Comparison of ENCODE assay signal across 11 cellular contexts in genomic region chr9:38423273-38423938, GRCh38. TPM values are rescaled to one million over a fixed set of nuclear protein-coding genes. Genes with fewer than 3 reads are reported as not detected.
DNase-seq lines count a peak whose midpoint lies in the region; ATAC-seq, FAIRE-seq and TF ChIP-seq lines count a peak whose summit lies in the region.
"Had no signal": no experiment of that assay in that cellular context is flagged by ENCODE, and none has a peak within 500 bp of the region (broad histone marks: within the 10 kb centered on the region; RNA-seq: fewer than 3 reads in every experiment).

No MANE protein-coding gene starts in this region.

- H2AFZ ChIP-seq in H9 (ENCODE audit: low read length) (no peak overlapping the region), H1 (ENCODE audit: low read length) (no peak overlapping the region)

- H3K79me2 ChIP-seq in H9 (ENCODE audit: insufficient read depth, low read length) (no peaks in the 10 kb centered on the region), H1 (ENCODE audit: control insufficient read depth in 1 of 2, insufficient read depth in 2 of 2, low read length in 2 of 2) (no peaks in the 10 kb centered on the region)

- no peak for ATAC-seq in GM18873 (IDR thresholded peaks at IDR 0.05; ENCODE audit: low FRiP score, unreplicated experiment)
- no peak for ATAC-seq in GM19467 (IDR thresholded peaks at IDR 0.05; ENCODE audit: unreplicated experiment)

- H4K20me1 ChIP-seq in BLaER1: peaks cover 28% of the 10 kb centered on the region; the same call in 1 of the 2 replicates
- no peaks in the 10 kb centered on the region for H4K20me1 ChIP-seq in H9 (ENCODE audit: control insufficient read depth, insufficient read depth, insufficient read length)
- peaks cover 0 to 1% of the 10 kb centered on the region in 2 experiments for H4K20me1 ChIP-seq in H1 (replicated peaks in 1 of 2; ENCODE audit: control insufficient read depth in 1 of 2, insufficient read depth in 2 of 2, low read length in 2 of 2)

- CTCF ChIA-PET in H1 (lab: Charles Lee; ENCODE audit: partially characterized antibody): interaction anchor here (1.0 to 3.4 kb wide), 3 partner anchors 10 to 73 kb away, joined by 3 to 18 read pairs (median 4); no protein-coding TSS in a partner anchor

- H3K4ac ChIP-seq in H9 (ENCODE audit: low read depth, low read length) (no peak overlapping the region), H1 (replicated peaks; ENCODE audit: insufficient read length, low read depth, low read length) (peak overlapping the region; percentile 41)

- H3K27me3 Mint-ChIP-seq in H9 (ENCODE audit: low read depth) (peaks cover 54% of the 10 kb centered on the region), osteocyte (ENCODE audit: unreplicated experiment) (peaks cover 28% of the 10 kb centered on the region)

- no peak overlapping the region for H2AK5ac ChIP-seq in H9 (ENCODE audit: insufficient read length, low read length)
- no peak overlapping the region for H2AK5ac ChIP-seq in H1 (ENCODE audit: low read depth, low read length)

- H4K8ac ChIP-seq in H9 (replicated peaks; ENCODE audit: insufficient read length, low read depth, low read length) (no peak overlapping the region), H1 (ENCODE audit: extremely low read depth, insufficient read depth, low read length) (peak overlapping the region; percentile 22; the same call in 1 of the 2 replicates)

- H3K4me1 Mint-ChIP-seq in H9: peaks cover 59 to 68% of the 10 kb centered on the region in 2 experiments
- H3K4me1 Mint-ChIP-seq in osteocyte (ENCODE audit: unreplicated experiment): peaks cover 19% of the 10 kb centered on the region

- H3K56ac ChIP-seq in H9 (ENCODE audit: insufficient read length, low read depth, low read length): no peak overlapping the region
- no peak overlapping the region for H3K56ac ChIP-seq in H1 (replicated peaks; ENCODE audit: insufficient read length, low read depth, low read length)

- TF ChIP-seq POLR2A in H1 (IDR thresholded peaks at IDR 0.05; ENCODE audit: control extremely low read depth in 1 of 2, low read depth in 2 of 2, low read length in 2 of 2): no peak

- in situ Hi-C loops in GM13976 (cut with MboI; ENCODE audit: low sequenced_read_pairs, unreplicated experiment): loop anchor here (25.0 kb wide), 1 partner anchor 264 kb away; no protein-coding TSS in a partner anchor

- TF ChIP-seq CTCF in H9 (conservative IDR thresholded peaks at IDR 0.05) (no peak), H1 (IDR thresholded peaks at IDR 0.05; ENCODE audit: control extremely low read depth in 1 of 3, insufficient read depth in 1 of 3, low read depth in 1 of 3, low read length in 3 of 3) (no peak), osteocyte (IDR thresholded peaks at IDR 0.05) (no peak), GM13976 (IDR thresholded peaks at IDR 0.05; ENCODE audit: borderline replicate concordance, control extremely low read depth, extremely low read depth, insufficient read depth, missing control alignments) (no peak)

- no peak for TF ChIP-seq EP300 in H1 (IDR thresholded peaks at IDR 0.05; ENCODE audit: borderline replicate concordance in 1 of 2, low read depth in 2 of 2, low read length in 2 of 2)

- H3K4me1 ChIP-seq in BLaER1 (0 out of 2 replicates have a peak, but pooled peaks cover 7% of the 10 kb centered on the region), H9 (ENCODE audit: insufficient read depth, low read length) (no peaks in the 10 kb centered on the region; the same call in 1 of the 2 replicates), H1 (replicated peaks in 1 of 4; ENCODE audit: control insufficient read depth in 3 of 4, insufficient read depth in 4 of 4, low read length in 3 of 4) (peaks cover 8 to 27% (median 17%) of the 10 kb centered on the region in 4 experiments)

- H3K9ac ChIP-seq in BLaER1: no peak overlapping the region
- H3K9ac ChIP-seq in H9 (ENCODE audit: extremely low read depth, insufficient read length, low read length): no peak overlapping the region
- H3K9ac ChIP-seq in H1 (replicated peaks in 1 of 4; ENCODE audit: extremely low read depth in 1 of 4, low read depth in 3 of 4, low read length in 3 of 4): peak overlapping the region in 1 of 4 experiments; percentile 35; a peak in 1 of 7 replicates

- H3K4me3 ChIP-seq in BLaER1 (peak overlapping the region; percentile 56; the same call in 1 of the 2 replicates), H1 (ENCODE audit: extremely low read depth in 1 of 4, insufficient read depth in 2 of 4, low read depth in 3 of 4, low read length in 4 of 4) (peak overlapping the region; percentile 42 to 56 (median 45); a peak in 7 of 8 replicates)

- WGBS in H9 (ENCODE audit: extremely low coverage, insufficient read length, low lambda C conversion rate): no CpG with 5 or more reads among the region's 12 CpGs
- 38% methylated on average over 12 of the region's 12 CpGs; no CpG with 5 or more reads in 1 of the 2 experiments for WGBS in H1 (ENCODE audit: extremely low coverage in 1 of 2, insufficient coverage in 1 of 2, insufficient read length in 1 of 2, insufficient replicate concordance in 2 of 2, low coverage in 1 of 2, low lambda C conversion rate in 2 of 2, missing lambda C conversion rate in 1 of 2), 2 experiments

- no peak overlapping the region for H3K27ac ChIP-seq in BLaER1
- no peak overlapping the region for H3K27ac ChIP-seq in H9 (ENCODE audit: insufficient read length, low read depth, low read length)
- H3K27ac ChIP-seq in H1 (ENCODE audit: low read depth, low read length): no peak overlapping the region

- H2BK12ac ChIP-seq in H9 (ENCODE audit: insufficient read length, low read depth, low read length) (no peak overlapping the region), H1 (ENCODE audit: low read depth, low read length) (no peak overlapping the region)

- H3K9me3 Mint-ChIP-seq in H9 (no peaks in the 10 kb centered on the region), osteocyte (ENCODE audit: unreplicated experiment) (no peaks in the 10 kb centered on the region)

- H3K4me2 ChIP-seq in BLaER1 (peak overlapping the region; percentile 72; the same call in 1 of the 2 replicates), H9 (ENCODE audit: insufficient read depth, insufficient read length, low read length) (peak overlapping the region; percentile 51), H1 (ENCODE audit: insufficient read depth in 1 of 2, low read depth in 2 of 2, low read length in 2 of 2) (peak overlapping the region; percentile 79 to 84)

- no peak overlapping the region for H3T11ph ChIP-seq in H9 (ENCODE audit: low read length)

- no peak overlapping the region for H2BK20ac ChIP-seq in H9 (ENCODE audit: low read depth, low read length, poor library complexity, severe bottlenecking)
- H2BK20ac ChIP-seq in H1 (ENCODE audit: low read length): no peak overlapping the region

- H3K27me3 ChIP-seq in BLaER1 (peaks cover 54% of the 10 kb centered on the region), H9 (ENCODE audit: insufficient read depth, low read length) (peaks cover 18% of the 10 kb centered on the region; the same call in 1 of the 2 replicates), H1 (replicated peaks in 1 of 4; ENCODE audit: control insufficient read depth in 3 of 4, extremely low read depth in 1 of 4, insufficient read depth in 3 of 4, low read length in 3 of 4) (peaks cover 11 to 32% (median 25%) of the 10 kb centered on the region in 4 experiments)

- H2BK15ac ChIP-seq in H9 (ENCODE audit: low read depth, low read length) (no peak overlapping the region), H1 (ENCODE audit: low read length) (peak overlapping the region; percentile 81; the same call in 1 of the 2 replicates)

- H4K5ac ChIP-seq in H9 (ENCODE audit: insufficient read length, low read depth, low read length) (no peak overlapping the region), H1 (ENCODE audit: insufficient read length, low read depth, low read length) (peak overlapping the region; percentile 40)

- H3K36me3 Mint-ChIP-seq in H9 (ENCODE audit: insufficient read depth in 1 of 3, low read depth in 3 of 3): no peaks in the 10 kb centered on the region; a peak in 1 of 7 replicates
- H3K36me3 Mint-ChIP-seq in osteocyte (ENCODE audit: unreplicated experiment): no peaks in the 10 kb centered on the region

- H4K91ac ChIP-seq in H9 (ENCODE audit: insufficient read length, low read depth, low read length) (no peak overlapping the region), H1 (replicated peaks; ENCODE audit: insufficient read length, low read length) (peak overlapping the region; percentile 44)

- H2BK5ac ChIP-seq in H9 (ENCODE audit: insufficient read length, low read length): no peak overlapping the region
- no peak overlapping the region for H2BK5ac ChIP-seq in H1 (ENCODE audit: low read depth, low read length)

- no peak for TF ChIP-seq RAD21 in H1 (IDR thresholded peaks at IDR 0.05 in 1 of 2, conservative IDR thresholded peaks at IDR 0.05 in 1 of 2; ENCODE audit: low read depth in 2 of 2, low read length in 2 of 2)

- H3K23ac ChIP-seq in H9 (ENCODE audit: insufficient read length, low read depth, low read length) (no peak overlapping the region), H1 (ENCODE audit: insufficient read length) (no peak overlapping the region)

- H3K79me1 ChIP-seq in H9 (ENCODE audit: insufficient read depth, low read depth, low read length, poor library complexity, severe bottlenecking) (no peaks in the 10 kb centered on the region), H1 (ENCODE audit: low read depth, low read length) (no peaks in the 10 kb centered on the region)

- H3K36me3 ChIP-seq in BLaER1 (no peaks in the 10 kb centered on the region), H1 (ENCODE audit: control insufficient read depth in 2 of 4, insufficient read depth in 4 of 4, low read length in 3 of 4) (no peaks in the 10 kb centered on the region)

- H2BK120ac ChIP-seq in H9 (ENCODE audit: low read depth, low read length, poor library complexity, severe bottlenecking) (no peak overlapping the region), H1 (replicated peaks; ENCODE audit: low read depth, low read length) (no peak overlapping the region)

- FAIRE-seq in H1 (lab: Jason Lieb, UNC): no peak
- FAIRE-seq: G401.6 had no signal

- POLR2A ChIA-PET in H1 (lab: Charles Lee; ENCODE audit: partially characterized antibody): interaction anchor here (0.7 kb wide), 1 partner anchor 197 kb away, joined by 3 read pairs; the partner anchor contains the start of gene ANKRD18A

- H3K4me3 Mint-ChIP-seq in H9 (peak overlapping the region; percentile 59 to 75), osteocyte (ENCODE audit: unreplicated experiment) (peak overlapping the region; percentile 47)

- H3K18ac ChIP-seq in H9 (ENCODE audit: insufficient read length, low read depth, low read length) (no peak overlapping the region), H1 (ENCODE audit: extremely low read depth, low read length) (peak overlapping the region; percentile 44; the same call in 1 of the 2 replicates)

- H3K23me2 ChIP-seq in H9 (ENCODE audit: insufficient read length, low read depth, low read length, poor library complexity, severe bottlenecking): peaks cover 10% of the 10 kb centered on the region
- peaks cover 7% of the 10 kb centered on the region; the same call in 1 of the 2 replicates for H3K23me2 ChIP-seq in H1 (ENCODE audit: low read depth, low read length)

- DNase-seq in H9 (no peak), H1 (ENCODE audit: low read depth in 1 of 2, low spot score in 2 of 2) (no peak), osteocyte (ENCODE audit: extremely low spot score, unreplicated experiment) (no peak), SIG-M5 treated with dmso at 0.1 percent for 504 hours (lab: John Stamatoyannopoulos, UW; ENCODE audit: unreplicated experiment) (no peak), GM13976 (ENCODE audit: low spot score) (no peak)
- DNase-seq: midbrain had no signal

- H3K14ac ChIP-seq in H9 (ENCODE audit: insufficient read depth, low read length) (no peak overlapping the region), H1 (ENCODE audit: insufficient read length) (no peak overlapping the region)

- H3K9me3 ChIP-seq in BLaER1: no peaks in the 10 kb centered on the region
- H3K9me3 ChIP-seq in H9 (ENCODE audit: control insufficient read depth, low read depth, low read length): no peaks in the 10 kb centered on the region
- H3K9me3 ChIP-seq in H1 (ENCODE audit: insufficient read depth in 2 of 2, low read depth in 1 of 2, low read length in 1 of 2): no peaks in the 10 kb centered on the region

- H3K27ac Mint-ChIP-seq in H9: no peak overlapping the region
- no peak overlapping the region for H3K27ac Mint-ChIP-seq in osteocyte (ENCODE audit: unreplicated experiment)

RNA-seq across cellular contexts. Expression of gene IGFBPL1, which starts 0.8 kb away (rescaled TPM):
- total RNA-seq in H9 (2021) (37.7 and 37.9 TPM in 2 replicates), osteocyte (1.7 and 2.8 TPM in 2 replicates)
- total RNA-seq in H1 (2021; fragmentation: NEBNext Ultra II Directional; extraction: Animal tissue kit (Norgen Biotek cat#: 25700)): 33.8 and 36.6 TPM in 2 replicates
- polyA plus RNA-seq in H1 (2011; rRNA removed): 30.9 and 31.3 TPM in 2 replicates
- polyA plus RNA-seq in H1 (2011; cell fraction: cytosol; rRNA removed): 42.2 TPM
- 23.0 TPM for polyA plus RNA-seq in H1 (2011; cell fraction: nucleus; rRNA removed)
- polyA plus RNA-seq in H1 (2012, experiment 1 of 2): 36.6 to 43.7 TPM (median 39.6 TPM) in 4 replicates
- 20.7 TPM for polyA plus RNA-seq in H1 (2012, experiment 2 of 2)
- 21.9 TPM for polyA plus RNA-seq in H1 (2013, experiment 1 of 2)
- 22.9 TPM for polyA plus RNA-seq in H1 (2013, experiment 2 of 2)
- polyA minus RNA-seq in H1 (2011; rRNA and poly(A)+ RNA removed): 43.9 and 44.9 TPM in 2 replicates
- polyA minus RNA-seq in H1 (2011; cell fraction: cytosol; rRNA and poly(A)+ RNA removed): 66.6 TPM
- 31.0 TPM for polyA minus RNA-seq in H1 (2011; cell fraction: nucleus; rRNA and poly(A)+ RNA removed)
- total RNA-seq: esophagus mucosa had no signal

RNA-seq across cellular contexts. Expression of gene ALDH1B1, which starts 30.9 kb away (rescaled TPM):
- 49.6 and 51.5 TPM in 2 replicates for total RNA-seq in H9 (2021)
- 78.5 and 78.7 TPM in 2 replicates for total RNA-seq in H1 (2021; fragmentation: NEBNext Ultra II Directional; extraction: Animal tissue kit (Norgen Biotek cat#: 25700))
- polyA plus RNA-seq in H1 (2011; rRNA removed): 41.6 and 52.4 TPM in 2 replicates
- 53.9 TPM for polyA plus RNA-seq in H1 (2011; cell fraction: cytosol; rRNA removed)
- polyA plus RNA-seq in H1 (2011; cell fraction: nucleus; rRNA removed): 44.8 TPM
- 51.5 to 64.7 TPM (median 54.2 TPM) in 4 replicates for polyA plus RNA-seq in H1 (2012, experiment 1 of 2)
- polyA plus RNA-seq in H1 (2012, experiment 2 of 2): 34.2 TPM
- polyA plus RNA-seq in H1 (2013, experiment 1 of 2): 37.2 TPM
- polyA plus RNA-seq in H1 (2013, experiment 2 of 2): 38.1 TPM
- 84.4 and 92.7 TPM in 2 replicates for polyA minus RNA-seq in H1 (2011; rRNA and poly(A)+ RNA removed)
- 56.1 TPM for polyA minus RNA-seq in H1 (2011; cell fraction: cytosol; rRNA and poly(A)+ RNA removed)
- 29.8 TPM for polyA minus RNA-seq in H1 (2011; cell fraction: nucleus; rRNA and poly(A)+ RNA removed)
- total RNA-seq in osteocyte: 10.5 and 10.7 TPM in 2 replicates
